1 cellular context compared by ENCODE assay signal in the genomic region with DNA sequence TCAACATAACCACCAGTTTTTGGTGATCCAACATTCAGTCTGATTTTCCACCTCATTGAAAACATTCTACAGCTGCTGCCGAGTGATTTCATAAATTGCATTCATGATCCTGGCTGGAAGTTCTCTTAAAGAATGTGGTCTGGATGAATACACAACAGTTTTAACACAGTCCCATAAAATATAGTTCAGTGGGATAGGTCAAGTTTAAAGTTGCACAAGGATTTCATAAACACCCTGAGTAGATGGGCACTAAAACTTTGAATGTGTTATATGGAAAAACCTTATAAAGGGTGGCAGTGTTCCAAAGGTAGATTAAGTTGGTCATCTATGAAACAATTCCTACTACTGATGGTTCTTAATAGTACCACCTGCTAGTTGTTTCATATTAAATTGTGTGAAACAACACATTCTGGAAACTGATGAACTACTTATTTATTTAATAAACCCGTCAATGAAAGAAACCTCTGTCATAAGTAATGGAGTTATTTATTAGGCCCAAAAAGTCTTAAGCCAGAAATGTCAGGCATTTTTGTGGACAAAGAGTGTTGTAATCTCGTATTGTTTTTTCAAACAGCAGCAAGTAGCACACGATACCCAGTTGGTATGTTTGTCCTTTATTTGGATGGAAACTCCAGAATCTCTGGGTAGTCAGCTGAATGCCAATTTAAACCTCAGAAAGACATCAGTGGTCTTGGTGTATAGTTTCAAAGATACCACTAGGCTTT.
TF ChIP-seq lines count a peak whose summit lies in the region.

No MANE protein-coding gene starts in this region.

TF ChIP-seq in HepG2, 621 proteins besides CTCF, POLR2A, EP300 and RAD21 (continued from another document):
- TF ChIP-seq, protein P1, sequence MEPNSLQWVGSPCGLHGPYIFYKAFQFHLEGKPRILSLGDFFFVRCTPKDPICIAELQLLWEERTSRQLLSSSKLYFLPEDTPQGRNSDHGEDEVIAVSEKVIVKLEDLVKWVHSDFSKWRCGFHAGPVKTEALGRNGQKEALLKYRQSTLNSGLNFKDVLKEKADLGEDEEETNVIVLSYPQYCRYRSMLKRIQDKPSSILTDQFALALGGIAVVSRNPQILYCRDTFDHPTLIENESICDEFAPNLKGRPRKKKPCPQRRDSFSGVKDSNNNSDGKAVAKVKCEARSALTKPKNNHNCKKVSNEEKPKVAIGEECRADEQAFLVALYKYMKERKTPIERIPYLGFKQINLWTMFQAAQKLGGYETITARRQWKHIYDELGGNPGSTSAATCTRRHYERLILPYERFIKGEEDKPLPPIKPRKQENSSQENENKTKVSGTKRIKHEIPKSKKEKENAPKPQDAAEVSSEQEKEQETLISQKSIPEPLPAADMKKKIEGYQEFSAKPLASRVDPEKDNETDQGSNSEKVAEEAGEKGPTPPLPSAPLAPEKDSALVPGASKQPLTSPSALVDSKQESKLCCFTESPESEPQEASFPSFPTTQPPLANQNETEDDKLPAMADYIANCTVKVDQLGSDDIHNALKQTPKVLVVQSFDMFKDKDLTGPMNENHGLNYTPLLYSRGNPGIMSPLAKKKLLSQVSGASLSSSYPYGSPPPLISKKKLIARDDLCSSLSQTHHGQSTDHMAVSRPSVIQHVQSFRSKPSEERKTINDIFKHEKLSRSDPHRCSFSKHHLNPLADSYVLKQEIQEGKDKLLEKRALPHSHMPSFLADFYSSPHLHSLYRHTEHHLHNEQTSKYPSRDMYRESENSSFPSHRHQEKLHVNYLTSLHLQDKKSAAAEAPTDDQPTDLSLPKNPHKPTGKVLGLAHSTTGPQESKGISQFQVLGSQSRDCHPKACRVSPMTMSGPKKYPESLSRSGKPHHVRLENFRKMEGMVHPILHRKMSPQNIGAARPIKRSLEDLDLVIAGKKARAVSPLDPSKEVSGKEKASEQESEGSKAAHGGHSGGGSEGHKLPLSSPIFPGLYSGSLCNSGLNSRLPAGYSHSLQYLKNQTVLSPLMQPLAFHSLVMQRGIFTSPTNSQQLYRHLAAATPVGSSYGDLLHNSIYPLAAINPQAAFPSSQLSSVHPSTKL (CRISPR knock-in tag; IDR thresholded peaks at IDR 0.05), result peak; percentile 74
- 0 out of 2 replicates have a peak, but pooled peaks have one; percentile 11 for TF ChIP-seq MIXL1 (CRISPR knock-in tag; IDR thresholded peaks at IDR 0.05)
- TF ChIP-seq BCL6 (CRISPR knock-in tag; IDR thresholded peaks at IDR 0.05), result 0 out of 2 replicates have a peak, but pooled peaks have one; percentile 2
- TF ChIP-seq, protein P2, sequence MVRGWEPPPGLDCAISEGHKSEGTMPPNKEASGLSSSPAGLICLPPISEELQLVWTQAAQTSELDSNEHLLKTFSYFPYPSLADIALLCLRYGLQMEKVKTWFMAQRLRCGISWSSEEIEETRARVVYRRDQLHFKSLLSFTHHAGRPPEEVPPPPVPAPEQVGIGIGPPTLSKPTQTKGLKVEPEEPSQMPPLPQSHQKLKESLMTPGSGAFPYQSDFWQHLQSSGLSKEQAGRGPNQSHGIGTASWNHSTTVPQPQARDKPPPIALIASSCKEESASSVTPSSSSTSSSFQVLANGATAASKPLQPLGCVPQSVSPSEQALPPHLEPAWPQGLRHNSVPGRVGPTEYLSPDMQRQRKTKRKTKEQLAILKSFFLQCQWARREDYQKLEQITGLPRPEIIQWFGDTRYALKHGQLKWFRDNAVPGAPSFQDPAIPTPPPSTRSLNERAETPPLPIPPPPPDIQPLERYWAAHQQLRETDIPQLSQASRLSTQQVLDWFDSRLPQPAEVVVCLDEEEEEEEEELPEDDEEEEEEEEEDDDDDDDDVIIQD (CRISPR knock-in tag; IDR thresholded peaks at IDR 0.05; ENCODE audit: low read depth), result peak; percentile 46; the same call in 1 of the 2 replicates
- peak; percentile 33; the same call in 1 of the 2 replicates for TF ChIP-seq RCOR2 (CRISPR knock-in tag; IDR thresholded peaks at IDR 0.05)
- TF ChIP-seq SOX5 (CRISPR knock-in tag; IDR thresholded peaks at IDR 0.05; ENCODE audit: borderline replicate concordance), result peak; percentile 87
- no peak for TF ChIP-seq TCF7L2 (IDR thresholded peaks at IDR 0.05; ENCODE audit: low read depth, low read length)
- no peak for TF ChIP-seq SOX13 (IDR thresholded peaks at IDR 0.05)
- peak in 1 of 2 experiments; percentile 92; a peak in 2 of 4 replicates for TF ChIP-seq SOX13 (CRISPR knock-in tag; conservative IDR thresholded peaks at IDR 0.05 in 1 of 2, IDR thresholded peaks at IDR 0.05 in 1 of 2)
- TF ChIP-seq FOXA3 (CRISPR knock-in tag; IDR thresholded peaks at IDR 0.05), result 0 out of 2 replicates have a peak, but pooled peaks have one; percentile 26
- no peak for TF ChIP-seq ERF (CRISPR knock-in tag; IDR thresholded peaks at IDR 0.05)
- no peak for TF ChIP-seq SOX6 (IDR thresholded peaks at IDR 0.05)
- TF ChIP-seq SOX6 (CRISPR knock-in tag; IDR thresholded peaks at IDR 0.05), result peak; percentile 60; the same call in 1 of the 2 replicates
- peak; percentile 45 for TF ChIP-seq GATAD2A (CRISPR knock-in tag; IDR thresholded peaks at IDR 0.05)
TF ChIP-seq in HepG2: peak in this region for 14.
